In the genomic region with DNA sequence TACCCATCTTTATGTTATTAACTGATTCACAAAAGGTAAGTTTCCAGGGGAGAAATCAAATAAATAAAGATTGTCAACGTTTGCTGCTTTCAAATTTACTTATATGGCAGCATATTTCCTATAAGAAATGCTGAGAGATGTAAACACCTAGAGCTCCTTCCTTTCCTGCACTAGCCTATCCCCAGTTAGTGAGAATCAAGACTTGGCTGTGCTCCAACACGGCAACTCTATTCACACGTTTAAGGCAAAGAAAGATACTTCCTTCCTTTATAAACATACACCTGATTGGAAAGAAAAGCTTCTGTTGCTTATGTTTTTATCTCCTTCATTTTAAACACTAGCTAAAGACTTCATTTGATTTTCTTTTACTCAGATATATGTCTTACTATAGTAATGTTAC, we compare ENCODE assay signal across 19 cellular contexts.
A peak's percentile ranks its signal among the peaks of the same experiment; 100 is the strongest.
DNase-seq lines count a peak whose midpoint lies in the region; ATAC-seq and TF ChIP-seq lines count a peak whose summit lies in the region.
"Had no signal": no experiment of that assay in that cellular context is flagged by ENCODE, and none has a peak within 500 bp of the region (broad histone marks: within the 10 kb centered on the region; RNA-seq: fewer than 3 reads in every experiment).

No MANE protein-coding gene starts in this region.

- H3K4me3 ChIP-seq in GM23338 (no peak overlapping the region), PC-3 (ENCODE audit: low read length) (no peak overlapping the region), epithelial cell of esophagus (ENCODE audit: low read length) (no peak overlapping the region)
- H3K4me3 ChIP-seq: MG63 had no signal

- no peak overlapping the region for H3K9ac ChIP-seq in PC-3 (ENCODE audit: low read length)

- H3K9me3 ChIP-seq in PC-3 (ENCODE audit: low read length), result no peaks in the 10 kb centered on the region
- H3K9me3 ChIP-seq: Caco-2, MG63 had no signal

- POLR2A ChIA-PET in PC-3 (lab: Charles Lee; ENCODE audit: unreplicated experiment), result no interaction called here

- H3K4me1 Mint-ChIP-seq in GM23338, result peaks cover 6% of the 10 kb centered on the region
- H3K4me1 Mint-ChIP-seq in activated naive CD8-positive, alpha-beta T cell treated with anti-CD3 and anti-CD28 coated beads for 36 hours, result no peaks in the 10 kb centered on the region
- H3K4me1 Mint-ChIP-seq: B cell; CD4-positive, CD25-positive, alpha-beta regulatory T cell; T-helper 17 cell had no signal

- no peak for TF ChIP-seq RAD21 in Ishikawa (IDR thresholded peaks at IDR 0.05; ENCODE audit: low read depth)

- ATAC-seq in GM23338, result no peak
- ATAC-seq in PC-3, result no peak
- ATAC-seq in GM21528 (IDR thresholded peaks at IDR 0.05; ENCODE audit: low FRiP score, unreplicated experiment), result no peak
- ATAC-seq: HCT116, T-helper 17 cell had no signal

- TF ChIP-seq EP300 in Ishikawa (IDR thresholded peaks at IDR 0.05; ENCODE audit: borderline replicate concordance), result no peak

- H3K4me2 ChIP-seq in GM23338 (no peak overlapping the region), PC-3 (ENCODE audit: low read length) (no peak overlapping the region)

- intact Hi-C loops in PC-3 (cut with micrococcal nuclease), result loop anchor here (5.0 kb wide), 1 partner anchor 44 kb away; no protein-coding TSS in a partner anchor

- H3K36me3 Mint-ChIP-seq in GM23338 (ENCODE audit: low read depth), result no peaks in the 10 kb centered on the region
- no peaks in the 10 kb centered on the region for H3K36me3 Mint-ChIP-seq in activated naive CD8-positive, alpha-beta T cell treated with anti-CD3 and anti-CD28 coated beads for 36 hours
- H3K36me3 Mint-ChIP-seq: CD4-positive, CD25-positive, alpha-beta regulatory T cell had no signal

- H3K79me2 ChIP-seq in GM23338 (replicated peaks; ENCODE audit: insufficient read depth) (no peaks in the 10 kb centered on the region), PC-3 (ENCODE audit: low read length) (no peaks in the 10 kb centered on the region)

- H3F3A ChIP-seq in GM23338 (replicated peaks; ENCODE audit: low read depth), result no peaks in the 10 kb centered on the region
- no peaks in the 10 kb centered on the region for H3F3A ChIP-seq in PC-3 (ENCODE audit: low read length, unreplicated experiment)

- no peak for DNase-seq in GM23338 (ENCODE audit: low spot score)
- DNase-seq in PC-3, result peak; percentile 4
- peak; percentile 36 for DNase-seq in epithelial cell of esophagus (ENCODE audit: low read depth)
- no peak for DNase-seq in activated naive CD8-positive, alpha-beta T cell treated with anti-CD3 and anti-CD28 coated beads for 36 hours
- DNase-seq in NCI-H1930 (lab: John Stamatoyannopoulos, UW), result no peak
- DNase-seq in stimulated activated CD4-positive, alpha-beta T cell treated with anti-CD3 and anti-CD28 coated beads, Interleukin-4, amount 100 ng/mL, for 24 hours, result no peak
- DNase-seq: Caco-2; CD4-positive, CD25-positive, alpha-beta regulatory T cell; DMS79; MG63; NCI-H1092; NCI-H1694; NCI-H446 treated with DMSO at 0.1 percent for 48 hours; SIG-M5; T-helper 17 cell had no signal

- no peak overlapping the region for H3K4me3 Mint-ChIP-seq in GM23338
- no peak overlapping the region for H3K4me3 Mint-ChIP-seq in activated naive CD8-positive, alpha-beta T cell treated with anti-CD3 and anti-CD28 coated beads for 36 hours
- H3K4me3 Mint-ChIP-seq: B cell; CD4-positive, CD25-positive, alpha-beta regulatory T cell; T-helper 17 cell had no signal

- no peaks in the 10 kb centered on the region for H3K36me3 ChIP-seq in GM23338 (ENCODE audit: insufficient read depth)
- no peaks in the 10 kb centered on the region for H3K36me3 ChIP-seq in PC-3 (ENCODE audit: low read depth, low read length)
- H3K36me3 ChIP-seq: MG63 had no signal

- no peaks in the 10 kb centered on the region for H3K9me3 Mint-ChIP-seq in GM23338
- H3K9me3 Mint-ChIP-seq in activated naive CD8-positive, alpha-beta T cell treated with anti-CD3 and anti-CD28 coated beads for 36 hours, result no peaks in the 10 kb centered on the region

- no peaks in the 10 kb centered on the region for H3K9me2 ChIP-seq in GM23338 (ENCODE audit: insufficient read depth)
- H3K9me2 ChIP-seq in PC-3 (replicated peaks; ENCODE audit: low read length), result no peaks in the 10 kb centered on the region

- no peaks in the 10 kb centered on the region for H3K27me3 Mint-ChIP-seq in GM23338 (ENCODE audit: insufficient read depth, low read depth, poor library complexity)
- no peaks in the 10 kb centered on the region for H3K27me3 Mint-ChIP-seq in activated naive CD8-positive, alpha-beta T cell treated with anti-CD3 and anti-CD28 coated beads for 36 hours
- H3K27me3 Mint-ChIP-seq: B cell; CD4-positive, CD25-positive, alpha-beta regulatory T cell; T-helper 17 cell had no signal

- no peaks in the 10 kb centered on the region; the same call in 1 of the 2 replicates for H3K4me1 ChIP-seq in GM23338 (ENCODE audit: insufficient read depth)
- H3K4me1 ChIP-seq in PC-3 (ENCODE audit: insufficient read depth, low read length), result peaks cover 27% of the 10 kb centered on the region
- H3K4me1 ChIP-seq: Caco-2 had no signal

- H3K27me3 ChIP-seq in GM23338 (ENCODE audit: insufficient read depth) (no peaks in the 10 kb centered on the region), PC-3 (ENCODE audit: low read length) (no peaks in the 10 kb centered on the region)
- H3K27me3 ChIP-seq: MG63 had no signal

- no TSS peak for BruUV-seq in PC-3 (replicated peaks; lab: Mats Ljungman, UMichigan)

- CTCF ChIA-PET in PC-3 (lab: Charles Lee), result no interaction called here

- H3K27ac ChIP-seq in GM23338 (ENCODE audit: low read depth) (no peak overlapping the region), PC-3 (ENCODE audit: low read length) (no peak overlapping the region)

- H2AFZ ChIP-seq in GM23338, result peak overlapping the region; percentile 31; the same call in 1 of the 2 replicates
- no peak overlapping the region for H2AFZ ChIP-seq in PC-3 (ENCODE audit: low read length)

- H3K27ac Mint-ChIP-seq in GM23338, result no peak overlapping the region
- no peak overlapping the region for H3K27ac Mint-ChIP-seq in activated naive CD8-positive, alpha-beta T cell treated with anti-CD3 and anti-CD28 coated beads for 36 hours
- H3K27ac Mint-ChIP-seq: B cell; CD4-positive, CD25-positive, alpha-beta regulatory T cell; T-helper 17 cell had no signal

- TF ChIP-seq CTCF in GM23338 (conservative IDR thresholded peaks at IDR 0.05; ENCODE audit: low read depth in 2 of 2) (no peak), PC-3 (conservative IDR thresholded peaks at IDR 0.05; ENCODE audit: low read depth, low read length) (no peak), epithelial cell of esophagus (IDR thresholded peaks at IDR 0.05; ENCODE audit: insufficient read depth, low read depth, low read length, missing control alignments) (no peak)

- H4K20me1 ChIP-seq in GM23338 (replicated peaks; ENCODE audit: insufficient read depth) (no peaks in the 10 kb centered on the region), PC-3 (ENCODE audit: low read length) (no peaks in the 10 kb centered on the region)

TF ChIP-seq in GM23338, 12 proteins besides CTCF, POLR2A, EP300 and RAD21 (continues in another document):
- TF ChIP-seq STAT1 (IDR thresholded peaks at IDR 0.05; ENCODE audit: unreplicated experiment) (no peak), CREB1 (CRISPR knock-in tag; IDR thresholded peaks at IDR 0.05; ENCODE audit: low read depth) (no peak), EZH2 (IDR thresholded peaks at IDR 0.05; ENCODE audit: low read depth, unreplicated experiment) (no peak), ZNF331 (CRISPR knock-in tag; IDR thresholded peaks at IDR 0.05; ENCODE audit: low read depth) (no peak), EZH2phosphoT487 (IDR thresholded peaks at IDR 0.05; ENCODE audit: unreplicated experiment) (no peak), ZNF114 (CRISPR knock-in tag; IDR thresholded peaks at IDR 0.05) (no peak)
- TF ChIP-seq, protein P1, sequence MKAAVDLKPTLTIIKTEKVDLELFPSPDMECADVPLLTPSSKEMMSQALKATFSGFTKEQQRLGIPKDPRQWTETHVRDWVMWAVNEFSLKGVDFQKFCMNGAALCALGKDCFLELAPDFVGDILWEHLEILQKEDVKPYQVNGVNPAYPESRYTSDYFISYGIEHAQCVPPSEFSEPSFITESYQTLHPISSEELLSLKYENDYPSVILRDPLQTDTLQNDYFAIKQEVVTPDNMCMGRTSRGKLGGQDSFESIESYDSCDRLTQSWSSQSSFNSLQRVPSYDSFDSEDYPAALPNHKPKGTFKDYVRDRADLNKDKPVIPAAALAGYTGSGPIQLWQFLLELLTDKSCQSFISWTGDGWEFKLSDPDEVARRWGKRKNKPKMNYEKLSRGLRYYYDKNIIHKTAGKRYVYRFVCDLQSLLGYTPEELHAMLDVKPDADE (IDR thresholded peaks at IDR 0.05), result no peak

TF ChIP-seq in Ishikawa, 13 proteins besides CTCF, POLR2A, EP300 and RAD21:
- 0 out of 2 replicates have a peak, but pooled peaks have one; percentile 23 for TF ChIP-seq NFIC (IDR thresholded peaks at IDR 0.05)
- no peak for TF ChIP-seq REST (IDR thresholded peaks at IDR 0.05; ENCODE audit: low read depth)

Comparison
In these comparisons a context has a peak if more than half of its experiments do, and no peak if none do; other contexts are left out.
1. DNase-seq: peak in PC-3 (single experiment) and epithelial cell of esophagus (single experiment); none in GM23338 (single experiment), activated naive CD8-positive, alpha-beta T cell treated with anti-CD3 and anti-CD28 coated beads for 36 hours (single experiment), NCI-H1930 (0 of 2) and stimulated activated CD4-positive, alpha-beta T cell treated with anti-CD3 and anti-CD28 coated beads, Interleukin-4, amount 100 ng/mL, for 24 hours (single experiment).